In the genomic region with DNA sequence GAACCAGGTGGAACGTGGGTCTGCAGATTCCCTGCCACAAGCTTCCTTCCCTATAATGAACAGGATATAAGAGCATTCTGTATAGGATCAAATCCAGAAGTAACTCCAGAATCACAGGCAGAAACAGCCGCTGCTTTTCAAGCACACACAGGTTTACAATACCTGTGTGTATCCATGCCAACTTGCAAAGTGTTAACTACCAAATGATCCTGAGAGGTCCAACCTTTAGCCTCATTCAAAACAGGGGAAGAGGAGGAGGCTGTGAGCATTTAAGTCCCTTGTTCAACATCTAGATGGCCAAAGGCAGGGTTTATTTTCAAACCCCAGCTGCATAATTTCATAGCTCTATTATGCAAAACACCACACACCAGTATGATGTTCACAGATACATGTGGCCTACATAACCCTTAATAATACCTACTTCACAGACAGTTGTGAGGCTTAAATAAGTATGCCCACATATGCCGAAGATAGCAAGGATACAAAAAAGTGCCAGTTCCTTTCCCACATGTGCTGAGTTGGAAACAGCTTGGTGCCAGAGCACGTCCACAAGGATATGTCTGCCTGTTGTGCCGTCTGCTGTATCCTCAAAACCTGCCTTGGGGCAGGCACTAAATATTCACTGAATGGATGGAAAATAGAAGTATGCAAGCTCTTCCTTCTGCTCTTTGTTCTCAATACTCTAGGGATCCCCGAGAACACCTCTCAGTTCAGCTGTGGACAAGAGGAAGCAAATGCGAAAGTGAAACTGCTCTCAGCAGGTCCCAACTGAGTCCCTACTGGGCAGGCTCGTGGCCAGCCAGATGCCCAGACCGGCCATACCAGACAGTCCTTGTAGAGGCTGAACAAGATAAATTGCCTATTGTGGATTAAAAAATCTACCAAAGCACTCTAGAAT, we compare ENCODE assay signal across 8 cellular contexts.
A peak's percentile ranks its signal among the peaks of the same experiment; 100 is the strongest.
DNase-seq lines count a peak whose midpoint lies in the region; ATAC-seq and TF ChIP-seq lines count a peak whose summit lies in the region.

No MANE protein-coding gene starts in this region.

- no peaks in the 10 kb centered on the region for H3K36me3 ChIP-seq in effector memory CD4-positive, alpha-beta T cell (ENCODE audit: control insufficient read depth, insufficient read depth, low read length)
- H3K36me3 ChIP-seq in lung (ENCODE audit: control insufficient read depth in 2 of 2, insufficient read depth in 2 of 2, low read length in 2 of 2) (no peaks in the 10 kb centered on the region), thoracic aorta (no peaks in the 10 kb centered on the region)

- peak; percentile 91 for DNase-seq in AG20443 (ENCODE audit: low spot score)
- peak; percentile 80 for DNase-seq in RPMI7951 (ENCODE audit: low read depth)
- DNase-seq in effector memory CD4-positive, alpha-beta T cell, result no peak
- peak; percentile 65 for DNase-seq in lung (ENCODE audit: low spot score)
- DNase-seq in thoracic aorta (ENCODE audit: low spot score), result no peak
- DNase-seq in middle frontal gyrus (ENCODE audit: extremely low spot score, low spot score), result no peak

- no peaks in the 10 kb centered on the region for H3K4me1 ChIP-seq in effector memory CD4-positive, alpha-beta T cell (ENCODE audit: control insufficient read depth, insufficient read depth, low read length, poor library complexity, severe bottlenecking)
- H3K4me1 ChIP-seq in lung (ENCODE audit: control insufficient read depth in 2 of 2, insufficient read depth in 2 of 2, low read length in 2 of 2) (peaks cover 1 to 37% of the 10 kb centered on the region in 2 donors), thoracic aorta (ENCODE audit: control insufficient read depth in 1 of 2, low read depth in 2 of 2) (peaks cover 0 to 21% of the 10 kb centered on the region in 2 donors)

- H3K27me3 ChIP-seq in effector memory CD4-positive, alpha-beta T cell (replicated peaks; ENCODE audit: control insufficient read depth, insufficient read depth, low read length, poor library complexity, severe bottlenecking), result no peaks in the 10 kb centered on the region
- H3K27me3 ChIP-seq in lung (ENCODE audit: control insufficient read depth, insufficient read depth) (no peaks in the 10 kb centered on the region), thoracic aorta (replicated peaks; ENCODE audit: insufficient read depth) (no peaks in the 10 kb centered on the region)

- H3K4me3 ChIP-seq in effector memory CD4-positive, alpha-beta T cell (ENCODE audit: insufficient read depth, low read depth, low read length, poor library complexity, severe bottlenecking), result peak overlapping the region; percentile 43
- H3K4me3 ChIP-seq in lung, result peak overlapping the region; percentile 34
- H3K4me3 ChIP-seq in thoracic aorta, result peak overlapping the region; percentile 78

- TF ChIP-seq CTCF in lung (IDR thresholded peaks at IDR 0.05; ENCODE audit: control extremely low read depth, extremely low read depth), result no peak
- TF ChIP-seq CTCF in thoracic aorta (IDR thresholded peaks at IDR 0.05), result no peak

- no peaks in the 10 kb centered on the region for H3K9me3 ChIP-seq in effector memory CD4-positive, alpha-beta T cell (ENCODE audit: control insufficient read depth, low read length)
- no peaks in the 10 kb centered on the region for H3K9me3 ChIP-seq in lung (ENCODE audit: control insufficient read depth in 2 of 2, insufficient read depth in 1 of 2, low read length in 1 of 2)
- H3K9me3 ChIP-seq in thoracic aorta, result no peaks in the 10 kb centered on the region

- peak; percentile 87 for ATAC-seq in GM18511 (IDR thresholded peaks at IDR 0.05; ENCODE audit: unreplicated experiment)
- peak; percentile 88 for ATAC-seq in HG03175 (IDR thresholded peaks at IDR 0.05; ENCODE audit: unreplicated experiment)
- ATAC-seq in lung (ENCODE audit: insufficient read depth, low FRiP score), result peak; percentile 87
- ATAC-seq in thoracic aorta (ENCODE audit: insufficient number of reproducible peaks, low FRiP score, low read depth), result no peak

- WGBS in lung, 2 donors, result 22 to 31% methylated on average over 9 of the region's 9 CpGs

- no peak overlapping the region for H3K27ac ChIP-seq in effector memory CD4-positive, alpha-beta T cell (ENCODE audit: insufficient read depth, low read length, poor library complexity, severe bottlenecking)
- H3K27ac ChIP-seq in lung (ENCODE audit: low read depth in 1 of 2, low read length in 1 of 2), result peak overlapping the region; percentile 67 to 78
- peak overlapping the region; percentile 38 to 49 for H3K27ac ChIP-seq in thoracic aorta

Comparison
In these comparisons a context has a peak if more than half of its experiments do, and no peak if none do; other contexts are left out.
1. DNase-seq: peak in AG20443 (single experiment), RPMI7951 (single experiment) and lung (single experiment); none in effector memory CD4-positive, alpha-beta T cell (0 of 3), thoracic aorta (single experiment) and middle frontal gyrus (single experiment).
2. Peak in every context shown above with its lines, with median percentiles within 50 percentile points of each other: H3K4me3 ChIP-seq.